ENCODE assay signal across 20 cellular contexts in genomic region chr15:95292790-95293450, GRCh38.
DNase-seq lines count a peak whose midpoint lies in the region; ATAC-seq, FAIRE-seq and TF ChIP-seq lines count a peak whose summit lies in the region.
"Had no signal": no experiment of that assay in that cellular context is flagged by ENCODE, and none has a peak within 500 bp of the region (broad histone marks: within the 10 kb centered on the region; RNA-seq: fewer than 3 reads in every experiment).

No MANE protein-coding gene starts in this region.

- intact Hi-C loops in right cardiac atrium (cut with DNase I): no loop called here
- intact Hi-C loops in prostate gland (cut with DNase I): no loop called here

- H3K4me1 ChIP-seq in astrocyte (ENCODE audit: insufficient read depth, low read length) (peaks cover 8% of the 10 kb centered on the region), right cardiac atrium (ENCODE audit: control insufficient read depth, insufficient read depth, low read length) (peaks cover 3% of the 10 kb centered on the region), prostate gland (replicated peaks) (peaks cover 3% of the 10 kb centered on the region)

- H3K9me3 Mint-ChIP-seq in astrocyte (ENCODE audit: unreplicated experiment) (peaks cover 3% of the 10 kb centered on the region), WTC11 (no peaks in the 10 kb centered on the region)
- H3K9me3 Mint-ChIP-seq: activated CD4-positive, alpha-beta T cell treated with anti-CD3 and anti-CD28 coated beads, Interleukin-2, amount 10 ng/mL, durations not matched to agents 7 days and 5 days; effector memory CD8-positive, alpha-beta T cell; stimulated activated naive CD8-positive, alpha-beta T cell treated with anti-CD3 and anti-CD28 coated beads, Interleukin-15, amount 100 ng/mL, for 72 hours had no signal

- H4K20me1 ChIP-seq in astrocyte (ENCODE audit: insufficient read depth, low read length): no peaks in the 10 kb centered on the region

- H3K4me3 Mint-ChIP-seq in astrocyte (ENCODE audit: unreplicated experiment) (no peak overlapping the region), WTC11 (no peak overlapping the region)
- H3K4me3 Mint-ChIP-seq: activated CD4-positive, alpha-beta T cell treated with anti-CD3 and anti-CD28 coated beads, Interleukin-2, amount 10 ng/mL, durations not matched to agents 7 days and 5 days; activated naive CD8-positive, alpha-beta T cell; effector memory CD8-positive, alpha-beta T cell; stimulated activated naive CD8-positive, alpha-beta T cell treated with anti-CD3 and anti-CD28 coated beads, Interleukin-15, amount 100 ng/mL, for 72 hours had no signal

- no peaks in the 10 kb centered on the region for H3K36me3 ChIP-seq in astrocyte (ENCODE audit: insufficient read depth, low read length)
- H3K36me3 ChIP-seq in prostate gland: no peaks in the 10 kb centered on the region
- H3K36me3 ChIP-seq: gastrocnemius medialis had no signal

- H3K27me3 Mint-ChIP-seq in astrocyte (ENCODE audit: low read depth, unreplicated experiment) (peaks cover 2% of the 10 kb centered on the region), WTC11 (ENCODE audit: low read depth) (no peaks in the 10 kb centered on the region)

- H3K27ac Mint-ChIP-seq in astrocyte (ENCODE audit: unreplicated experiment): no peak overlapping the region
- no peak overlapping the region for H3K27ac Mint-ChIP-seq in WTC11
- H3K27ac Mint-ChIP-seq: activated CD4-positive, alpha-beta T cell treated with anti-CD3 and anti-CD28 coated beads, Interleukin-2, amount 10 ng/mL, durations not matched to agents 7 days and 5 days; activated naive CD8-positive, alpha-beta T cell; effector memory CD8-positive, alpha-beta T cell; stimulated activated naive CD8-positive, alpha-beta T cell treated with anti-CD3 and anti-CD28 coated beads, Interleukin-15, amount 100 ng/mL, for 72 hours had no signal

- H3K9ac ChIP-seq in astrocyte (ENCODE audit: low read length): no peak overlapping the region

- no peak for FAIRE-seq in astrocyte (lab: Jason Lieb, UNC)

- no peak overlapping the region for H3K27ac ChIP-seq in astrocyte (ENCODE audit: low read depth, low read length)
- peak overlapping the region; percentile 3 for H3K27ac ChIP-seq in right cardiac atrium (ENCODE audit: low read length)
- H3K27ac ChIP-seq in prostate gland: no peak overlapping the region

- H2AFZ ChIP-seq in astrocyte (ENCODE audit: low read depth, low read length): no peak overlapping the region

- H3K36me3 Mint-ChIP-seq in astrocyte (ENCODE audit: low read depth, unreplicated experiment) (no peaks in the 10 kb centered on the region), WTC11 (no peaks in the 10 kb centered on the region)
- H3K36me3 Mint-ChIP-seq: activated naive CD8-positive, alpha-beta T cell had no signal

- peaks cover 3% of the 10 kb centered on the region for H3K4me1 Mint-ChIP-seq in astrocyte (ENCODE audit: low read depth, unreplicated experiment)
- peaks cover 16% of the 10 kb centered on the region for H3K4me1 Mint-ChIP-seq in WTC11
- H3K4me1 Mint-ChIP-seq: stimulated activated naive CD8-positive, alpha-beta T cell treated with anti-CD3 and anti-CD28 coated beads, Interleukin-15, amount 100 ng/mL, for 72 hours had no signal

- DNase-seq in DMS114 treated with DMSO at 0.1 percent for 48 hours (lab: John Stamatoyannopoulos, UW; ENCODE audit: unreplicated experiment): peak; percentile 57
- DNase-seq in astrocyte (ENCODE audit: low read depth): no peak
- DNase-seq in right cardiac atrium: no peak
- DNase-seq in prostate gland (ENCODE audit: low spot score): peak; percentile 38
- DNase-seq in WTC11 (ENCODE audit: low spot score): no peak
- DNase-seq: activated CD4-positive, alpha-beta T cell treated with anti-CD3 and anti-CD28 coated beads, Interleukin-2, amount 10 ng/mL, durations not matched to agents 7 days and 5 days; effector memory CD8-positive, alpha-beta T cell; gastrocnemius medialis; GF-D8; mesendoderm; NCI-H1105 treated with DMSO at 0.1 percent for 48 hours; NCI-H2227 treated with DMSO at 0.1 percent for 48 hours; occipital lobe; stimulated activated CD4-positive, alpha-beta T cell treated with anti-CD3 and anti-CD28 coated beads, Interleukin-15, amount 100 ng/mL, for 24 hours; stimulated activated naive CD8-positive, alpha-beta T cell treated with anti-CD3 and anti-CD28 coated beads, Interleukin-15, amount 100 ng/mL, for 72 hours; T-helper 9 cell had no signal

- POLR2A ChIA-PET in WTC11 (lab: Charles Lee): no interaction called here

- no peak for TF ChIP-seq POLR2A in prostate gland (IDR thresholded peaks at IDR 0.05)

- ATAC-seq in right cardiac atrium: peak in 1 of 2 donors; percentile 58
- no peak for ATAC-seq in HG03354 (IDR thresholded peaks at IDR 0.05; ENCODE audit: poor library complexity, severe bottlenecking, unreplicated experiment)
- ATAC-seq in WTC11: no peak
- no peak for ATAC-seq in GM21619 (IDR thresholded peaks at IDR 0.05; ENCODE audit: unreplicated experiment)
- no peak for ATAC-seq in HG03571 (IDR thresholded peaks at IDR 0.05; ENCODE audit: unreplicated experiment)
- ATAC-seq: effector memory CD8-positive, alpha-beta T cell; gastrocnemius medialis; stimulated activated naive CD8-positive, alpha-beta T cell treated with anti-CD3 and anti-CD28 coated beads, Interleukin-15, amount 100 ng/mL, for 72 hours had no signal

- CTCF ChIA-PET in WTC11 (lab: Charles Lee): interaction anchor here (2.2 kb wide), 1 partner anchor 33 kb away, joined by 5 read pairs; no protein-coding TSS in a partner anchor

- H3K27me3 ChIP-seq in astrocyte (ENCODE audit: insufficient read depth, low read length) (no peaks in the 10 kb centered on the region), right cardiac atrium (ENCODE audit: control insufficient read depth, insufficient read depth) (no peaks in the 10 kb centered on the region), prostate gland (replicated peaks; ENCODE audit: insufficient read depth) (no peaks in the 10 kb centered on the region)

- H3K4me2 ChIP-seq in astrocyte (ENCODE audit: low read length): peak overlapping the region; percentile 5

- WGBS in right cardiac atrium: 50% methylated on average over 6 of the region's 6 CpGs
- WGBS in prostate gland: 43% methylated on average over 6 of the region's 6 CpGs

- H3K9me3 ChIP-seq in astrocyte (ENCODE audit: insufficient read depth, low read depth, low read length) (no peaks in the 10 kb centered on the region), right cardiac atrium (ENCODE audit: control insufficient read depth, low read length) (no peaks in the 10 kb centered on the region), prostate gland (no peaks in the 10 kb centered on the region)
- H3K9me3 ChIP-seq: gastrocnemius medialis had no signal

- no peaks in the 10 kb centered on the region for H3K79me2 ChIP-seq in astrocyte (ENCODE audit: insufficient read depth, low read length)

- no peak for TF ChIP-seq CTCF in astrocyte (IDR thresholded peaks at IDR 0.05; ENCODE audit: insufficient read depth, low read depth, low read length)
- TF ChIP-seq CTCF in prostate gland (IDR thresholded peaks at IDR 0.05): no peak
- TF ChIP-seq CTCF in WTC11 (IDR thresholded peaks at IDR 0.05): no peak

- H3K4me3 ChIP-seq in astrocyte (ENCODE audit: insufficient read depth, low read depth, low read length) (no peak overlapping the region), right cardiac atrium (ENCODE audit: low read length) (no peak overlapping the region), prostate gland (no peak overlapping the region)
- H3K4me3 ChIP-seq: gastrocnemius medialis had no signal

TF ChIP-seq in WTC11, 78 proteins besides CTCF, POLR2A, EP300 and RAD21 (continues in another document):
- TF ChIP-seq RELA (CRISPR knock-in tag; IDR thresholded peaks at IDR 0.05; ENCODE audit: borderline replicate concordance): no peak
- TF ChIP-seq ATF1 (CRISPR knock-in tag; IDR thresholded peaks at IDR 0.05): no peak
- TF ChIP-seq, protein P1, sequence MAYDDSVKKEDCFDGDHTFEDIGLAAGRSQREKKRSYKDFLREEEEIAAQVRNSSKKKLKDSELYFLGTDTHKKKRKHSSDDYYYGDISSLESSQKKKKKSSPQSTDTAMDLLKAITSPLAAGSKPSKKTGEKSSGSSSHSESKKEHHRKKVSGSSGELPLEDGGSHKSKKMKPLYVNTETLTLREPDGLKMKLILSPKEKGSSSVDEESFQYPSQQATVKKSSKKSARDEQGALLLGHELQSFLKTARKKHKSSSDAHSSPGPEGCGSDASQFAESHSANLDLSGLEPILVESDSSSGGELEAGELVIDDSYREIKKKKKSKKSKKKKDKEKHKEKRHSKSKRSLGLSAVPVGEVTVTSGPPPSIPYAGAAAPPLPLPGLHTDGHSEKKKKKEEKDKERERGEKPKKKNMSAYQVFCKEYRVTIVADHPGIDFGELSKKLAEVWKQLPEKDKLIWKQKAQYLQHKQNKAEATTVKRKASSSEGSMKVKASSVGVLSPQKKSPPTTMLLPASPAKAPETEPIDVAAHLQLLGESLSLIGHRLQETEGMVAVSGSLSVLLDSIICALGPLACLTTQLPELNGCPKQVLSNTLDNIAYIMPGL (CRISPR knock-in tag; IDR thresholded peaks at IDR 0.05): no peak
- TF ChIP-seq, protein P2, sequence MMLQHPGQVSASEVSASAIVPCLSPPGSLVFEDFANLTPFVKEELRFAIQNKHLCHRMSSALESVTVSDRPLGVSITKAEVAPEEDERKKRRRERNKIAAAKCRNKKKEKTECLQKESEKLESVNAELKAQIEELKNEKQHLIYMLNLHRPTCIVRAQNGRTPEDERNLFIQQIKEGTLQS (CRISPR knock-in tag; conservative IDR thresholded peaks at IDR 0.05): no peak
- TF ChIP-seq ZNF423 (CRISPR knock-in tag; IDR thresholded peaks at IDR 0.05): no peak
- TF ChIP-seq, protein P3, sequence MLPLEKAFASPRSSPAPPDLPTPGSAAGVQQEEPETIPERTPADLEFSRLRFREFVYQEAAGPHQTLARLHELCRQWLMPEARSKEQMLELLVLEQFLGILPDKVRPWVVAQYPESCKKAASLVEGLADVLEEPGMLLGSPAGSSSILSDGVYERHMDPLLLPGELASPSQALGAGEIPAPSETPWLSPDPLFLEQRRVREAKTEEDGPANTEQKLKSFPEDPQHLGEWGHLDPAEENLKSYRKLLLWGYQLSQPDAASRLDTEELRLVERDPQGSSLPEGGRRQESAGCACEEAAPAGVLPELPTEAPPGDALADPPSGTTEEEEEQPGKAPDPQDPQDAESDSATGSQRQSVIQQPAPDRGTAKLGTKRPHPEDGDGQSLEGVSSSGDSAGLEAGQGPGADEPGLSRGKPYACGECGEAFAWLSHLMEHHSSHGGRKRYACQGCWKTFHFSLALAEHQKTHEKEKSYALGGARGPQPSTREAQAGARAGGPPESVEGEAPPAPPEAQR (CRISPR knock-in tag; IDR thresholded peaks at IDR 0.05): no peak
- no peak for TF ChIP-seq OVOL2 (CRISPR knock-in tag; IDR thresholded peaks at IDR 0.05; ENCODE audit: borderline replicate concordance)

Comparison
In these comparisons a context has a peak if more than half of its experiments do, and no peak if none do; other contexts are left out.
1. DNase-seq: peak in DMS114 treated with DMSO at 0.1 percent for 48 hours (single experiment) and prostate gland (single experiment); none in astrocyte (single experiment), right cardiac atrium (0 of 3) and WTC11 (single experiment).